In the genomic region with DNA sequence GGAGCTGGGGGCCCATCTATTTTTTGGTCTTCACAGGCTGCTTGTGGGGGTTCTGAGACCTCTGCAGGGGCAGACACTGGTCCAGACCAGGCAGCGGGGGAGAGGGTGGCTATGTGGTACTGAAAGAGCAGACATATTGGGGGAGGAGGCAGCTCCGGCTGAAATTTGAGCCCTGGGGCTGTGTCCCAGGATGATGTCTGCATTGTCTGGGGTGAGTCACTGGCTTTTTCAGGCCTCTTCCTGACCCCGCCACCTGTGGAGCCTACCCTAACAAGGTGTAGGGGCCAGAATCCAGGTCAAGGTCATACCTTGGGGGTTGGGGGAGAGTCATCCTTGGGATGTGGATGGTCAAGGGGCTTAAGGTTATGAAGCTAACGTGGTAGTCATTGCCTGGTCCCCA, we compare ENCODE assay signal across 2 cellular contexts.
TF ChIP-seq lines count a peak whose summit lies in the region.

No MANE protein-coding gene starts in this region.

TF ChIP-seq in A549, 52 proteins besides CTCF, POLR2A, EP300 and RAD21 (continued from another document):
- TF ChIP-seq, protein P1, sequence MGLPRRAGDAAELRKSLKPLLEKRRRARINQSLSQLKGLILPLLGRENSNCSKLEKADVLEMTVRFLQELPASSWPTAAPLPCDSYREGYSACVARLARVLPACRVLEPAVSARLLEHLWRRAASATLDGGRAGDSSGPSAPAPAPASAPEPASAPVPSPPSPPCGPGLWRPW (IDR thresholded peaks at IDR 0.05): no peak
- TF ChIP-seq NFE2L2 (conservative IDR thresholded peaks at IDR 0.05; ENCODE audit: low read length) (no peak), ESRRA (IDR thresholded peaks at IDR 0.05; ENCODE audit: borderline replicate concordance, low read length) (peak; percentile 65; the same call in 1 of the 2 replicates)

TF ChIP-seq in SK-N-SH treated with all-trans-retinoic acid at 6 μM for 48 hours, 23 proteins besides CTCF, POLR2A, EP300 and RAD21 (continued from another document):
- TF ChIP-seq, protein P2, sequence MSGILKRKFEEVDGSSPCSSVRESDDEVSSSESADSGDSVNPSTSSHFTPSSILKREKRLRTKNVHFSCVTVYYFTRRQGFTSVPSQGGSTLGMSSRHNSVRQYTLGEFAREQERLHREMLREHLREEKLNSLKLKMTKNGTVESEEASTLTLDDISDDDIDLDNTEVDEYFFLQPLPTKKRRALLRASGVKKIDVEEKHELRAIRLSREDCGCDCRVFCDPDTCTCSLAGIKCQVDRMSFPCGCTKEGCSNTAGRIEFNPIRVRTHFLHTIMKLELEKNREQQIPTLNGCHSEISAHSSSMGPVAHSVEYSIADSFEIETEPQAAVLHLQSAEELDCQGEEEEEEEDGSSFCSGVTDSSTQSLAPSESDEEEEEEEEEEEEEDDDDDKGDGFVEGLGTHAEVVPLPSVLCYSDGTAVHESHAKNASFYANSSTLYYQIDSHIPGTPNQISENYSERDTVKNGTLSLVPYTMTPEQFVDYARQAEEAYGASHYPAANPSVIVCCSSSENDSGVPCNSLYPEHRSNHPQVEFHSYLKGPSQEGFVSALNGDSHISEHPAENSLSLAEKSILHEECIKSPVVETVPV (CRISPR knock-in tag; IDR thresholded peaks at IDR 0.05): no peak
- no peak for TF ChIP-seq ZFP30 (CRISPR knock-in tag; IDR thresholded peaks at IDR 0.05)
- no peak for TF ChIP-seq ZC3H10 (CRISPR knock-in tag; IDR thresholded peaks at IDR 0.05)
- TF ChIP-seq ARNTL (CRISPR knock-in tag; IDR thresholded peaks at IDR 0.05; ENCODE audit: borderline replicate concordance, low read depth): no peak
- no peak for TF ChIP-seq ZNF8 (CRISPR knock-in tag; IDR thresholded peaks at IDR 0.05)
- no peak for TF ChIP-seq ISL1 (CRISPR knock-in tag; IDR thresholded peaks at IDR 0.05)
- no peak for TF ChIP-seq ESRRG (CRISPR knock-in tag; IDR thresholded peaks at IDR 0.05)
- TF ChIP-seq TOX (CRISPR knock-in tag; IDR thresholded peaks at IDR 0.05; ENCODE audit: borderline replicate concordance): no peak
- no peak for TF ChIP-seq BACH2 (CRISPR knock-in tag; IDR thresholded peaks at IDR 0.05; ENCODE audit: borderline replicate concordance)
- TF ChIP-seq ZNF565 (CRISPR knock-in tag; conservative IDR thresholded peaks at IDR 0.05; ENCODE audit: low read depth): no peak
- TF ChIP-seq RARB (CRISPR knock-in tag; IDR thresholded peaks at IDR 0.05): no peak
- TF ChIP-seq, protein P3, sequence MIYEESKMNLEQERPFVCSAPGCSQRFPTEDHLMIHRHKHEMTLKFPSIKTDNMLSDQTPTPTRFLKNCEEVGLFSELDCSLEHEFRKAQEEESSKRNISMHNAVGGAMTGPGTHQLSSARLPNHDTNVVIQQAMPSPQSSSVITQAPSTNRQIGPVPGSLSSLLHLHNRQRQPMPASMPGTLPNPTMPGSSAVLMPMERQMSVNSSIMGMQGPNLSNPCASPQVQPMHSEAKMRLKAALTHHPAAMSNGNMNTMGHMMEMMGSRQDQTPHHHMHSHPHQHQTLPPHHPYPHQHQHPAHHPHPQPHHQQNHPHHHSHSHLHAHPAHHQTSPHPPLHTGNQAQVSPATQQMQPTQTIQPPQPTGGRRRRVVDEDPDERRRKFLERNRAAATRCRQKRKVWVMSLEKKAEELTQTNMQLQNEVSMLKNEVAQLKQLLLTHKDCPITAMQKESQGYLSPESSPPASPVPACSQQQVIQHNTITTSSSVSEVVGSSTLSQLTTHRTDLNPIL (CRISPR knock-in tag; IDR thresholded peaks at IDR 0.05; ENCODE audit: low read depth): no peak
- no peak for TF ChIP-seq GLIS3 (CRISPR knock-in tag; IDR thresholded peaks at IDR 0.05)
- TF ChIP-seq, protein P4, sequence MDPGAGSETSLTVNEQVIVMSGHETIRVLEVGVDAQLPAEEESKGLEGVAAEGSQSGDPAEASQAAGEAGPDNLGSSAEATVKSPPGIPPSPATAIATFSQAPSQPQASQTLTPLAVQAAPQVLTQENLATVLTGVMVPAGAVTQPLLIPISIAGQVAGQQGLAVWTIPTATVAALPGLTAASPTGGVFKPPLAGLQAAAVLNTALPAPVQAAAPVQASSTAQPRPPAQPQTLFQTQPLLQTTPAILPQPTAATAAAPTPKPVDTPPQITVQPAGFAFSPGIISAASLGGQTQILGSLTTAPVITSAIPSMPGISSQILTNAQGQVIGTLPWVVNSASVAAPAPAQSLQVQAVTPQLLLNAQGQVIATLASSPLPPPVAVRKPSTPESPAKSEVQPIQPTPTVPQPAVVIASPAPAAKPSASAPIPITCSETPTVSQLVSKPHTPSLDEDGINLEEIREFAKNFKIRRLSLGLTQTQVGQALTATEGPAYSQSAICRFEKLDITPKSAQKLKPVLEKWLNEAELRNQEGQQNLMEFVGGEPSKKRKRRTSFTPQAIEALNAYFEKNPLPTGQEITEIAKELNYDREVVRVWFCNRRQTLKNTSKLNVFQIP (CRISPR knock-in tag; IDR thresholded peaks at IDR 0.05; ENCODE audit: borderline replicate concordance, low read depth): no peak
- TF ChIP-seq OSR1 (CRISPR knock-in tag; IDR thresholded peaks at IDR 0.05): no peak
- TF ChIP-seq, protein P5, sequence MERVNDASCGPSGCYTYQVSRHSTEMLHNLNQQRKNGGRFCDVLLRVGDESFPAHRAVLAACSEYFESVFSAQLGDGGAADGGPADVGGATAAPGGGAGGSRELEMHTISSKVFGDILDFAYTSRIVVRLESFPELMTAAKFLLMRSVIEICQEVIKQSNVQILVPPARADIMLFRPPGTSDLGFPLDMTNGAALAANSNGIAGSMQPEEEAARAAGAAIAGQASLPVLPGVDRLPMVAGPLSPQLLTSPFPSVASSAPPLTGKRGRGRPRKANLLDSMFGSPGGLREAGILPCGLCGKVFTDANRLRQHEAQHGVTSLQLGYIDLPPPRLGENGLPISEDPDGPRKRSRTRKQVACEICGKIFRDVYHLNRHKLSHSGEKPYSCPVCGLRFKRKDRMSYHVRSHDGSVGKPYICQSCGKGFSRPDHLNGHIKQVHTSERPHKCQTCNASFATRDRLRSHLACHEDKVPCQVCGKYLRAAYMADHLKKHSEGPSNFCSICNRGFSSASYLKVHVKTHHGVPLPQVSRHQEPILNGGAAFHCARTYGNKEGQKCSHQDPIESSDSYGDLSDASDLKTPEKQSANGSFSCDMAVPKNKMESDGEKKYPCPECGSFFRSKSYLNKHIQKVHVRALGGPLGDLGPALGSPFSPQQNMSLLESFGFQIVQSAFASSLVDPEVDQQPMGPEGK (CRISPR knock-in tag; IDR thresholded peaks at IDR 0.05; ENCODE audit: borderline replicate concordance): no peak
- TF ChIP-seq ZNF70 (CRISPR knock-in tag; IDR thresholded peaks at IDR 0.05): no peak
- no peak for TF ChIP-seq TCF4 (CRISPR knock-in tag; IDR thresholded peaks at IDR 0.05; ENCODE audit: borderline replicate concordance)
